3 cellular contexts compared by ENCODE assay signal in the genomic region with DNA sequence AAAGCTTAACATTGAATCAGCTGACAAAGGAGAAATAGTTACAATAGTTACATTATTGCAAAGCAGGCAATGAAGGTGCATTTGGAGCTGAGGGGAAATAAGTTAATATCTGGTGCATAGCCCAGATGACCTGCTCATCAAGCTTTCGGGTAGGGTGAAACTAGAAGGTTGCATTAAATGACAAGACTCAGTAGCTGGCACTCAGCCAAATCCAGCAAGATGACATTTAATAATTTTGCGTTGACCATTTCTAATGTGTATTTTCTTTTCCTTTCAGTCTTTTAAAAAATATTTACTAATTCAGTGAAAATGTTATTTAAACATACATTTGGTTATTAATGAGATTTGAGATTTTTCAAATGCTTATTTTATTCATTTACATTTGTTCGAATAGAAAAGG.
TF ChIP-seq lines count a peak whose summit lies in the region.

No MANE protein-coding gene starts in this region.

TF ChIP-seq in A549, 52 proteins besides CTCF, POLR2A, EP300 and RAD21:
- TF ChIP-seq SREBF2 (IDR thresholded peaks at IDR 0.05) = no peak
- TF ChIP-seq CHD2 (IDR thresholded peaks at IDR 0.05; ENCODE audit: low read length, partially characterized antibody) = no peak
- TF ChIP-seq SMC3 (IDR thresholded peaks at IDR 0.05) = no peak
- TF ChIP-seq EHMT2 (IDR thresholded peaks at IDR 0.05; ENCODE audit: low read depth) = no peak
- no peak for TF ChIP-seq KDM1A (IDR thresholded peaks at IDR 0.05; ENCODE audit: low read depth)
- no peak for TF ChIP-seq JUN (IDR thresholded peaks at IDR 0.05)
- no peak for TF ChIP-seq NR3C1 (IDR thresholded peaks at IDR 0.05)
- TF ChIP-seq, protein P1, sequence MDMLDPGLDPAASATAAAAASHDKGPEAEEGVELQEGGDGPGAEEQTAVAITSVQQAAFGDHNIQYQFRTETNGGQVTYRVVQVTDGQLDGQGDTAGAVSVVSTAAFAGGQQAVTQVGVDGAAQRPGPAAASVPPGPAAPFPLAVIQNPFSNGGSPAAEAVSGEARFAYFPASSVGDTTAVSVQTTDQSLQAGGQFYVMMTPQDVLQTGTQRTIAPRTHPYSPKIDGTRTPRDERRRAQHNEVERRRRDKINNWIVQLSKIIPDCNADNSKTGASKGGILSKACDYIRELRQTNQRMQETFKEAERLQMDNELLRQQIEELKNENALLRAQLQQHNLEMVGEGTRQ (IDR thresholded peaks at IDR 0.05) = no peak
- TF ChIP-seq MAFK (IDR thresholded peaks at IDR 0.05; ENCODE audit: partially characterized antibody) = no peak
- TF ChIP-seq, protein P2, sequence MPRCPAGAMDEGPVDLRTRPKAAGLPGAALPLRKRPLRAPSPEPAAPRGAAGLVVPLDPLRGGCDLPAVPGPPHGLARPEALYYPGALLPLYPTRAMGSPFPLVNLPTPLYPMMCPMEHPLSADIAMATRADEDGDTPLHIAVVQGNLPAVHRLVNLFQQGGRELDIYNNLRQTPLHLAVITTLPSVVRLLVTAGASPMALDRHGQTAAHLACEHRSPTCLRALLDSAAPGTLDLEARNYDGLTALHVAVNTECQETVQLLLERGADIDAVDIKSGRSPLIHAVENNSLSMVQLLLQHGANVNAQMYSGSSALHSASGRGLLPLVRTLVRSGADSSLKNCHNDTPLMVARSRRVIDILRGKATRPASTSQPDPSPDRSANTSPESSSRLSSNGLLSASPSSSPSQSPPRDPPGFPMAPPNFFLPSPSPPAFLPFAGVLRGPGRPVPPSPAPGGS (IDR thresholded peaks at IDR 0.05) = no peak
- TF ChIP-seq ZC3H11A (IDR thresholded peaks at IDR 0.05) = no peak
- TF ChIP-seq CBX2 (IDR thresholded peaks at IDR 0.05; ENCODE audit: borderline replicate concordance, low read depth) = no peak
- TF ChIP-seq HEYL (CRISPR knock-in tag; IDR thresholded peaks at IDR 0.05) = no peak
- no peak for TF ChIP-seq HOXB13 (CRISPR knock-in tag; IDR thresholded peaks at IDR 0.05; ENCODE audit: low read depth)
- TF ChIP-seq JUNB (IDR thresholded peaks at IDR 0.05) = no peak
- TF ChIP-seq, protein P3, sequence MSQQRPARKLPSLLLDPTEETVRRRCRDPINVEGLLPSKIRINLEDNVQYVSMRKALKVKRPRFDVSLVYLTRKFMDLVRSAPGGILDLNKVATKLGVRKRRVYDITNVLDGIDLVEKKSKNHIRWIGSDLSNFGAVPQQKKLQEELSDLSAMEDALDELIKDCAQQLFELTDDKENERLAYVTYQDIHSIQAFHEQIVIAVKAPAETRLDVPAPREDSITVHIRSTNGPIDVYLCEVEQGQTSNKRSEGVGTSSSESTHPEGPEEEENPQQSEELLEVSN (IDR thresholded peaks at IDR 0.05; ENCODE audit: borderline replicate concordance, low read depth) = no peak
- no peak for TF ChIP-seq HOXB5 (CRISPR knock-in tag; IDR thresholded peaks at IDR 0.05)
TF ChIP-seq in A549: peak in this region for 0.

TF ChIP-seq in IMR-90, 13 proteins besides CTCF, POLR2A, EP300 and RAD21:
- TF ChIP-seq FOS (IDR thresholded peaks at IDR 0.05; ENCODE audit: low read depth, low read length) (no peak), MXI1 (IDR thresholded peaks at IDR 0.05; ENCODE audit: borderline replicate concordance, low read depth, low read length) (no peak), SMC3 (IDR thresholded peaks at IDR 0.05; ENCODE audit: low read depth, low read length) (no peak), NFE2L2 (IDR thresholded peaks at IDR 0.05; ENCODE audit: low read depth, low read length) (no peak), RFX5 (IDR thresholded peaks at IDR 0.05; ENCODE audit: low read depth, low read length) (no peak), RCOR1 (IDR thresholded peaks at IDR 0.05; ENCODE audit: insufficient replicate concordance, low read length) (no peak), CEBPB (IDR thresholded peaks at IDR 0.05; ENCODE audit: low read depth, low read length) (no peak)

TF ChIP-seq in K562, 482 proteins besides CTCF, POLR2A, EP300 and RAD21:
- TF ChIP-seq NFIX (CRISPR knock-in tag; IDR thresholded peaks at IDR 0.05; ENCODE audit: low read depth) (peak; percentile 79), ZFPM2 (CRISPR knock-in tag; IDR thresholded peaks at IDR 0.05) (no peak), NFIC (IDR thresholded peaks at IDR 0.05) (peak; percentile 88)
- TF ChIP-seq, protein P4, sequence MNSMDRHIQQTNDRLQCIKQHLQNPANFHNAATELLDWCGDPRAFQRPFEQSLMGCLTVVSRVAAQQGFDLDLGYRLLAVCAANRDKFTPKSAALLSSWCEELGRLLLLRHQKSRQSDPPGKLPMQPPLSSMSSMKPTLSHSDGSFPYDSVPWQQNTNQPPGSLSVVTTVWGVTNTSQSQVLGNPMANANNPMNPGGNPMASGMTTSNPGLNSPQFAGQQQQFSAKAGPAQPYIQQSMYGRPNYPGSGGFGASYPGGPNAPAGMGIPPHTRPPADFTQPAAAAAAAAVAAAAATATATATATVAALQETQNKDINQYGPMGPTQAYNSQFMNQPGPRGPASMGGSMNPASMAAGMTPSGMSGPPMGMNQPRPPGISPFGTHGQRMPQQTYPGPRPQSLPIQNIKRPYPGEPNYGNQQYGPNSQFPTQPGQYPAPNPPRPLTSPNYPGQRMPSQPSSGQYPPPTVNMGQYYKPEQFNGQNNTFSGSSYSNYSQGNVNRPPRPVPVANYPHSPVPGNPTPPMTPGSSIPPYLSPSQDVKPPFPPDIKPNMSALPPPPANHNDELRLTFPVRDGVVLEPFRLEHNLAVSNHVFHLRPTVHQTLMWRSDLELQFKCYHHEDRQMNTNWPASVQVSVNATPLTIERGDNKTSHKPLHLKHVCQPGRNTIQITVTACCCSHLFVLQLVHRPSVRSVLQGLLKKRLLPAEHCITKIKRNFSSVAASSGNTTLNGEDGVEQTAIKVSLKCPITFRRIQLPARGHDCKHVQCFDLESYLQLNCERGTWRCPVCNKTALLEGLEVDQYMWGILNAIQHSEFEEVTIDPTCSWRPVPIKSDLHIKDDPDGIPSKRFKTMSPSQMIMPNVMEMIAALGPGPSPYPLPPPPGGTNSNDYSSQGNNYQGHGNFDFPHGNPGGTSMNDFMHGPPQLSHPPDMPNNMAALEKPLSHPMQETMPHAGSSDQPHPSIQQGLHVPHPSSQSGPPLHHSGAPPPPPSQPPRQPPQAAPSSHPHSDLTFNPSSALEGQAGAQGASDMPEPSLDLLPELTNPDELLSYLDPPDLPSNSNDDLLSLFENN (IDR thresholded peaks at IDR 0.05; ENCODE audit: low read depth in 2 of 2, low read length in 2 of 2) = no peak
